In genomic region chr20:51447765-51448148, GRCh38 we compare ENCODE assay signal across 12 cellular contexts.
DNase-seq lines count a peak whose midpoint lies in the region; ATAC-seq and TF ChIP-seq lines count a peak whose summit lies in the region.
"Had no signal": no experiment of that assay in that cellular context is flagged by ENCODE, and none has a peak within 500 bp of the region (broad histone marks: within the 10 kb centered on the region; RNA-seq: fewer than 3 reads in every experiment).

No MANE protein-coding gene starts in this region.

- H3K4me1 ChIP-seq in thoracic aorta (ENCODE audit: control insufficient read depth in 1 of 2, low read depth in 2 of 2): peaks cover 20 to 30% of the 10 kb centered on the region in 2 donors

- TF ChIP-seq CTCF in mesothelial cell of epicardium (IDR thresholded peaks at IDR 0.05; ENCODE audit: unreplicated experiment) (no peak), thoracic aorta (IDR thresholded peaks at IDR 0.05) (no peak)

- no peak for DNase-seq in activated naive CD4-positive, alpha-beta T cell treated with anti-CD3 and anti-CD28 coated beads for 36 hours
- DNase-seq in activated naive CD4-positive, alpha-beta T cell (lab: John Stamatoyannopoulos, UW): no peak
- no peak for DNase-seq in activated naive CD8-positive, alpha-beta T cell treated with anti-CD3 and anti-CD28 coated beads, Interleukin-2, amount 50 U/mL, for 24 hours
- no peak for DNase-seq in mesothelial cell of epicardium (ENCODE audit: low spot score in 2 of 2, unreplicated experiment in 2 of 2)
- no peak for DNase-seq in thoracic aorta (ENCODE audit: low spot score)
- no peak for DNase-seq in NAMALWA (ENCODE audit: low spot score)
- DNase-seq in HCEC 1CT: no peak
- DNase-seq: NCI-H146, NCI-H510A treated with DMSO at 0.1 percent for 48 hours, small intestine, upper lobe of right lung had no signal

- H3K4me3 ChIP-seq in thoracic aorta: peak overlapping the region; percentile 24
- H3K4me3 ChIP-seq: upper lobe of right lung had no signal

- ATAC-seq in activated naive CD8-positive, alpha-beta T cell treated with anti-CD3 and anti-CD28 coated beads, Interleukin-2, amount 50 U/mL, for 24 hours: no peak
- ATAC-seq in thoracic aorta (ENCODE audit: insufficient number of reproducible peaks, low FRiP score, low read depth) (no peak), GM21528 (IDR thresholded peaks at IDR 0.05; ENCODE audit: low FRiP score, unreplicated experiment) (no peak)
- ATAC-seq: upper lobe of right lung had no signal

- no peaks in the 10 kb centered on the region for H3K36me3 ChIP-seq in thoracic aorta
- H3K36me3 ChIP-seq: upper lobe of right lung had no signal

- H3K27me3 Mint-ChIP-seq in activated naive CD4-positive, alpha-beta T cell treated with anti-CD3 and anti-CD28 coated beads for 36 hours (ENCODE audit: low read depth): no peaks in the 10 kb centered on the region
- no peaks in the 10 kb centered on the region for H3K27me3 Mint-ChIP-seq in activated naive CD8-positive, alpha-beta T cell treated with anti-CD3 and anti-CD28 coated beads, Interleukin-2, amount 50 U/mL, for 24 hours
- no peaks in the 10 kb centered on the region for H3K27me3 Mint-ChIP-seq in mesothelial cell of epicardium (ENCODE audit: low read depth)

- H3K4me1 Mint-ChIP-seq in activated naive CD4-positive, alpha-beta T cell treated with anti-CD3 and anti-CD28 coated beads for 36 hours (ENCODE audit: low read depth): peaks cover 20% of the 10 kb centered on the region
- H3K4me1 Mint-ChIP-seq in activated naive CD8-positive, alpha-beta T cell treated with anti-CD3 and anti-CD28 coated beads, Interleukin-2, amount 50 U/mL, for 24 hours: peaks cover 43% of the 10 kb centered on the region
- H3K4me1 Mint-ChIP-seq in mesothelial cell of epicardium: peaks cover 37% of the 10 kb centered on the region

- CTCF ChIA-PET in activated naive CD4-positive, alpha-beta T cell treated with anti-CD3 and anti-CD28 coated beads for 36 hours (lab: Charles Lee): no interaction called here

- H3K4me3 Mint-ChIP-seq in activated naive CD4-positive, alpha-beta T cell treated with anti-CD3 and anti-CD28 coated beads for 36 hours: no peak overlapping the region
- no peak overlapping the region for H3K4me3 Mint-ChIP-seq in activated naive CD8-positive, alpha-beta T cell treated with anti-CD3 and anti-CD28 coated beads, Interleukin-2, amount 50 U/mL, for 24 hours
- no peak overlapping the region for H3K4me3 Mint-ChIP-seq in mesothelial cell of epicardium

- peaks cover 40% of the 10 kb centered on the region for H3K36me3 Mint-ChIP-seq in activated naive CD4-positive, alpha-beta T cell treated with anti-CD3 and anti-CD28 coated beads for 36 hours (ENCODE audit: low read depth)
- H3K36me3 Mint-ChIP-seq in activated naive CD8-positive, alpha-beta T cell treated with anti-CD3 and anti-CD28 coated beads, Interleukin-2, amount 50 U/mL, for 24 hours (ENCODE audit: low read depth): peaks cover 49% of the 10 kb centered on the region
- H3K36me3 Mint-ChIP-seq in mesothelial cell of epicardium: peaks cover 7% of the 10 kb centered on the region

- H3K27me3 ChIP-seq in thoracic aorta (replicated peaks; ENCODE audit: insufficient read depth): no peaks in the 10 kb centered on the region
- H3K27me3 ChIP-seq: upper lobe of right lung had no signal

- no peaks in the 10 kb centered on the region for H3K9me3 Mint-ChIP-seq in activated naive CD4-positive, alpha-beta T cell treated with anti-CD3 and anti-CD28 coated beads for 36 hours
- H3K9me3 Mint-ChIP-seq in activated naive CD8-positive, alpha-beta T cell treated with anti-CD3 and anti-CD28 coated beads, Interleukin-2, amount 50 U/mL, for 24 hours: no peaks in the 10 kb centered on the region
- H3K9me3 Mint-ChIP-seq in mesothelial cell of epicardium: no peaks in the 10 kb centered on the region

- intact Hi-C loops in activated naive CD4-positive, alpha-beta T cell treated with anti-CD3 and anti-CD28 coated beads for 36 hours (cut with micrococcal nuclease): no loop called here

- peak overlapping the region; percentile 36 for H3K27ac Mint-ChIP-seq in activated naive CD4-positive, alpha-beta T cell treated with anti-CD3 and anti-CD28 coated beads for 36 hours
- H3K27ac Mint-ChIP-seq in activated naive CD8-positive, alpha-beta T cell treated with anti-CD3 and anti-CD28 coated beads, Interleukin-2, amount 50 U/mL, for 24 hours: peak overlapping the region; percentile 29
- H3K27ac Mint-ChIP-seq in mesothelial cell of epicardium: peak overlapping the region; percentile 94

- peak overlapping the region in 1 of 2 donors; percentile 64 for H3K27ac ChIP-seq in thoracic aorta
- H3K27ac ChIP-seq: upper lobe of right lung had no signal

- H3K9me3 ChIP-seq in thoracic aorta: no peaks in the 10 kb centered on the region
- H3K9me3 ChIP-seq: upper lobe of right lung had no signal

Comparison
In these comparisons a context has a peak if more than half of its experiments do, and no peak if none do; other contexts are left out.
1. H3K27ac Mint-ChIP-seq: peak in every context shown above with its lines; median percentile 94 in mesothelial cell of epicardium; 36 in activated naive CD4-positive, alpha-beta T cell treated with anti-CD3 and anti-CD28 coated beads for 36 hours; 29 in activated naive CD8-positive, alpha-beta T cell treated with anti-CD3 and anti-CD28 coated beads, Interleukin-2, amount 50 U/mL, for 24 hours.